In genomic region chr11:60926500-60926899, GRCh38 we compare ENCODE assay signal across 16 cellular contexts. TPM values are rescaled to one million over a fixed set of nuclear protein-coding genes. Genes with fewer than 3 reads are reported as not detected.
DNase-seq lines count a peak whose midpoint lies in the region; ATAC-seq and TF ChIP-seq lines count a peak whose summit lies in the region.
"Had no signal": no experiment of that assay in that cellular context is flagged by ENCODE, and none has a peak within 500 bp of the region (broad histone marks: within the 10 kb centered on the region; RNA-seq: fewer than 3 reads in every experiment).

No MANE protein-coding gene starts in this region.

- TF ChIP-seq CTCF in natural killer cell (IDR thresholded peaks at IDR 0.05) (no peak), nephron (IDR thresholded peaks at IDR 0.05; ENCODE audit: unreplicated experiment in 3 of 3) (no peak)

- no peak for ATAC-seq in natural killer cell
- no peak for ATAC-seq in natural killer cell treated with Interleukin-12 subunit alpha and Interleukin-12 subunit beta and Interleukin-15 and Interleukin-18, amount 100 ng/mL, for 72 hours
- ATAC-seq in HG03457 (IDR thresholded peaks at IDR 0.05; ENCODE audit: unreplicated experiment): no peak
- ATAC-seq: HCT116 had no signal

- H3K27me3 Mint-ChIP-seq in natural killer cell (ENCODE audit: low read depth in 2 of 2) (peaks cover 7 to 34% of the 10 kb centered on the region in 2 donors), nephron (ENCODE audit: low read depth) (peaks cover 8% of the 10 kb centered on the region)
- peaks cover 12 to 22% of the 10 kb centered on the region in 2 donors for H3K27me3 Mint-ChIP-seq in natural killer cell treated with Interleukin-12 subunit alpha and Interleukin-12 subunit beta and Interleukin-15 and Interleukin-18, amount 100 ng/mL, for 72 hours

- peak overlapping the region; percentile 63 for H3K4me3 Mint-ChIP-seq in natural killer cell
- H3K4me3 Mint-ChIP-seq in natural killer cell treated with Interleukin-12 subunit alpha and Interleukin-12 subunit beta and Interleukin-15 and Interleukin-18, amount 100 ng/mL, for 72 hours: no peak overlapping the region
- peak overlapping the region; percentile 93 to 94 (median 93) for H3K4me3 Mint-ChIP-seq in nephron

- intact Hi-C loops in natural killer cell (cut with micrococcal nuclease): no loop called here

- H3K27ac Mint-ChIP-seq in natural killer cell (no peak overlapping the region), nephron (no peak overlapping the region)
- no peak overlapping the region for H3K27ac Mint-ChIP-seq in natural killer cell treated with Interleukin-12 subunit alpha and Interleukin-12 subunit beta and Interleukin-15 and Interleukin-18, amount 100 ng/mL, for 72 hours

- H3K9me3 Mint-ChIP-seq in natural killer cell: no peaks in the 10 kb centered on the region
- no peaks in the 10 kb centered on the region for H3K9me3 Mint-ChIP-seq in natural killer cell treated with Interleukin-12 subunit alpha and Interleukin-12 subunit beta and Interleukin-15 and Interleukin-18, amount 100 ng/mL, for 72 hours
- no peaks in the 10 kb centered on the region for H3K9me3 Mint-ChIP-seq in nephron
- H3K9me3 Mint-ChIP-seq: CD4-positive, alpha-beta memory T cell had no signal

- H3K36me3 Mint-ChIP-seq in natural killer cell (peaks cover 8% of the 10 kb centered on the region), nephron (ENCODE audit: low read depth) (peaks cover 49% of the 10 kb centered on the region)
- peaks cover 7% of the 10 kb centered on the region for H3K36me3 Mint-ChIP-seq in natural killer cell treated with Interleukin-12 subunit alpha and Interleukin-12 subunit beta and Interleukin-15 and Interleukin-18, amount 100 ng/mL, for 72 hours

- H3K4me1 Mint-ChIP-seq in natural killer cell: peaks cover 0 to 12% of the 10 kb centered on the region in 2 donors
- peaks cover 4 to 15% of the 10 kb centered on the region in 2 donors for H3K4me1 Mint-ChIP-seq in natural killer cell treated with Interleukin-12 subunit alpha and Interleukin-12 subunit beta and Interleukin-15 and Interleukin-18, amount 100 ng/mL, for 72 hours (ENCODE audit: low read depth in 2 of 2)
- peaks cover 35% of the 10 kb centered on the region for H3K4me1 Mint-ChIP-seq in nephron

- DNase-seq in natural killer cell (no peak), cerebellum (ENCODE audit: low spot score) (peak; percentile 78)
- no peak for DNase-seq in natural killer cell treated with Interleukin-12 subunit alpha and Interleukin-12 subunit beta and Interleukin-15 and Interleukin-18, amount 100 ng/mL, for 72 hours (ENCODE audit: low spot score)
- DNase-seq in stimulated activated CD4-positive, alpha-beta T cell treated with anti-CD3 and anti-CD28 coated beads, Interleukin-12 subunit alpha, Interleukin-12 subunit beta, amount 100 ng/mL, for 4 hours: no peak
- DNase-seq in activated naive CD4-positive, alpha-beta T cell treated with Interleukin-2 at 50 U/mL for 16 hours: no peak
- no peak for DNase-seq in activated CD4-positive, alpha-beta T cell treated with anti-CD3 and anti-CD28 coated beads for 1 hour
- DNase-seq: BE2C; CD4-positive, alpha-beta memory T cell; NCI-H1436 treated with DMSO at 0.1 percent for 48 hours; NCI-H2081 treated with DMSO at 0.1 percent for 48 hours; NCI-H446; SHP77 treated with DMSO at 0.1 percent for 48 hours had no signal

RNA-seq across cellular contexts. Expression of gene TMEM132A, which starts 2.2 kb away (rescaled TPM):
- not detected for total RNA-seq in natural killer cell
- total RNA-seq in natural killer cell treated with Interleukin-12 subunit alpha and Interleukin-12 subunit beta and Interleukin-15 and Interleukin-18, amount 100 ng/mL, for 72 hours: under 1 TPM in 1 of 2 donors, not detected in 1; 0.10 TPM
- total RNA-seq in cerebellum: 69.1 TPM

RNA-seq across cellular contexts. Expression of gene TMEM109, which starts 12.5 kb away (rescaled TPM):
- total RNA-seq in natural killer cell (100 to 1,000 TPM in 1 of 3 donors, 10 to 100 TPM in 2; 89.3 to 102 (median 96.8) TPM), cerebellum (7.3 TPM)
- 100 to 1,000 TPM in 1 of 2 donors, 10 to 100 TPM in 1; 81.8 to 105 TPM for total RNA-seq in natural killer cell treated with Interleukin-12 subunit alpha and Interleukin-12 subunit beta and Interleukin-15 and Interleukin-18, amount 100 ng/mL, for 72 hours

RNA-seq across cellular contexts. Expression of gene PRPF19, which starts 20.1 kb away (rescaled TPM):
- total RNA-seq in natural killer cell (10 to 100 TPM; 61.0 to 69.7 (median 67.5) TPM), cerebellum (48.2 TPM)
- 100 to 1,000 TPM; 110 to 182 TPM for total RNA-seq in natural killer cell treated with Interleukin-12 subunit alpha and Interleukin-12 subunit beta and Interleukin-15 and Interleukin-18, amount 100 ng/mL, for 72 hours

RNA-seq across cellular contexts. Expression of gene SLC15A3, which starts 25.5 kb away (rescaled TPM):
- total RNA-seq in natural killer cell (10 to 100 TPM; 11.6 to 26.5 (median 20.1) TPM), cerebellum (3.3 TPM)
- 1 to 10 TPM; 1.2 to 5.0 TPM for total RNA-seq in natural killer cell treated with Interleukin-12 subunit alpha and Interleukin-12 subunit beta and Interleukin-15 and Interleukin-18, amount 100 ng/mL, for 72 hours

RNA-seq across cellular contexts. Expression of gene CD6, which starts 45.0 kb away (rescaled TPM):
- 100 to 1,000 TPM in 1 of 3 donors, 10 to 100 TPM in 2; 18.9 to 111 (median 85.6) TPM for total RNA-seq in natural killer cell
- total RNA-seq in natural killer cell treated with Interleukin-12 subunit alpha and Interleukin-12 subunit beta and Interleukin-15 and Interleukin-18, amount 100 ng/mL, for 72 hours: 10 to 100 TPM in 1 of 2 donors, 1 to 10 TPM in 1; 5.9 to 44.0 TPM
- total RNA-seq in cerebellum: 0.27 TPM
- total RNA-seq: HT1080 had no signal

Comparison
In these comparisons a context has a peak if more than half of its experiments do, and no peak if none do; other contexts are left out.
1. RNA of gene TMEM132A, which starts 2.2 kb away (total RNA-seq): 69.1 TPM in cerebellum (single experiment); 0.10 TPM in natural killer cell treated with Interleukin-12 subunit alpha and Interleukin-12 subunit beta and Interleukin-15 and Interleukin-18, amount 100 ng/mL, for 72 hours and not detected in natural killer cell; every median in the first group is over 10 times any median in the second.
2. RNA of gene TMEM109, which starts 12.5 kb away (total RNA-seq): 81.8 to 105 TPM in natural killer cell treated with Interleukin-12 subunit alpha and Interleukin-12 subunit beta and Interleukin-15 and Interleukin-18, amount 100 ng/mL, for 72 hours and 89.3 to 102 TPM in natural killer cell; 7.3 TPM in cerebellum (single experiment); every median in the first group is over 10 times any median in the second.